Comparison of ENCODE assay signal across 8 cellular contexts in genomic region chr13:108215428-108215827, GRCh38. TPM values are rescaled to one million over a fixed set of nuclear protein-coding genes. Genes with fewer than 3 reads are reported as not detected.
DNase-seq lines count a peak whose midpoint lies in the region; ATAC-seq and TF ChIP-seq lines count a peak whose summit lies in the region.

Gene LIG4, minus strand, starts transcription at chr13:108215536. Its CDS starts 4,268 bp downstream, at chr13:108211268.

- H3K4me1 Mint-ChIP-seq in activated T-cell treated with anti-CD3 and anti-CD28 coated beads, Interleukin-2, amount 50 U/mL, for 24 hours (ENCODE audit: low read depth), result peaks cover 45% of the 10 kb centered on the region

- POLR2A ChIA-PET in PC-3 (lab: Charles Lee; ENCODE audit: unreplicated experiment), result interaction anchor here (0.6 kb wide), 1 partner anchor 55 kb away, joined by 5 read pairs; no protein-coding TSS in a partner anchor

- H3K79me2 ChIP-seq in PC-3 (ENCODE audit: low read length), result peaks cover 38% of the 10 kb centered on the region

- H3K4me1 ChIP-seq in PC-3 (ENCODE audit: insufficient read depth, low read length) (peaks cover 27% of the 10 kb centered on the region; the same call in 1 of the 2 replicates), muscle layer of colon (ENCODE audit: insufficient read depth, low read length) (peaks cover 32% of the 10 kb centered on the region)

- no peaks in the 10 kb centered on the region for H3K27me3 ChIP-seq in PC-3 (ENCODE audit: low read length)
- no peaks in the 10 kb centered on the region for H3K27me3 ChIP-seq in muscle layer of colon (ENCODE audit: control insufficient read depth in 1 of 2, insufficient read depth in 2 of 2, low read length in 2 of 2)

- peak within 1 kb of the TSS; percentile 91 for H3K4me2 ChIP-seq in PC-3 (ENCODE audit: low read length)

- peak within 1 kb of the TSS; percentile 66 for H3K9ac ChIP-seq in PC-3 (ENCODE audit: low read length)
- no peak within 1 kb of the TSS for H3K9ac ChIP-seq in muscle layer of colon (ENCODE audit: low read length)

- peaks cover 3% of the 10 kb centered on the region; the same call in 1 of the 2 replicates for H4K20me1 ChIP-seq in PC-3 (ENCODE audit: low read length)

- H3K36me3 Mint-ChIP-seq in activated T-cell treated with anti-CD3 and anti-CD28 coated beads, Interleukin-2, amount 50 U/mL, for 24 hours (ENCODE audit: low read depth), result peaks cover 54% of the 10 kb centered on the region

- BruUV-seq in PC-3 (replicated peaks; lab: Mats Ljungman, UMichigan), result no TSS peak

- CTCF ChIA-PET in PC-3 (lab: Charles Lee), result no interaction called here

- H3K36me3 ChIP-seq in PC-3 (ENCODE audit: low read depth, low read length) (no peaks in the 10 kb centered on the region), muscle layer of colon (ENCODE audit: insufficient read depth, low read length) (peaks cover 5% of the 10 kb centered on the region)

- DNase-seq in DMS153 treated with DMSO at 0.1 percent for 48 hours (lab: John Stamatoyannopoulos, UW; ENCODE audit: unreplicated experiment) (peak; percentile 90), PC-3 (peak; percentile 89)
- peak; percentile 96 for DNase-seq in Jurkat, Clone E6-1 (ENCODE audit: low read depth, low spot score)
- peak; percentile 92 for DNase-seq in activated T-cell treated with anti-CD3 and anti-CD28 coated beads, Interleukin-2, amount 50 U/mL, for 24 hours
- DNase-seq in stimulated activated CD8-positive, alpha-beta memory T cell treated with anti-CD3 and anti-CD28 coated beads, Interleukin-7, amount 100 ng/mL, for 1 hour (ENCODE audit: low read depth in 2 of 2), result peak; percentile 77 to 82

- peaks cover 5% of the 10 kb centered on the region for H3K9me3 Mint-ChIP-seq in activated T-cell treated with anti-CD3 and anti-CD28 coated beads, Interleukin-2, amount 50 U/mL, for 24 hours

- peak within 1 kb of the TSS; percentile 86 for H3K4me3 ChIP-seq in Jurkat, Clone E6-1 (ENCODE audit: low read length)
- peak within 1 kb of the TSS; percentile 72 for H3K4me3 ChIP-seq in PC-3 (ENCODE audit: low read length)
- H3K4me3 ChIP-seq in muscle layer of colon (ENCODE audit: low read depth in 1 of 2, low read length in 2 of 2), result peak within 1 kb of the TSS; percentile 43 to 63

- peak within 1 kb of the TSS; percentile 89 for H3K27ac Mint-ChIP-seq in activated T-cell treated with anti-CD3 and anti-CD28 coated beads, Interleukin-2, amount 50 U/mL, for 24 hours

- H3K4me3 Mint-ChIP-seq in activated T-cell treated with anti-CD3 and anti-CD28 coated beads, Interleukin-2, amount 50 U/mL, for 24 hours, result peak within 1 kb of the TSS; percentile 90

- no peaks in the 10 kb centered on the region for H3K27me3 Mint-ChIP-seq in activated T-cell treated with anti-CD3 and anti-CD28 coated beads, Interleukin-2, amount 50 U/mL, for 24 hours

- H3K27ac ChIP-seq in PC-3 (ENCODE audit: low read length) (no peak within 1 kb of the TSS), muscle layer of colon (ENCODE audit: low read depth, low read length) (peak within 1 kb of the TSS; percentile 75)

- H3K9me3 ChIP-seq in PC-3 (ENCODE audit: low read length) (no peaks in the 10 kb centered on the region), muscle layer of colon (ENCODE audit: low read length) (no peaks in the 10 kb centered on the region)

- TF ChIP-seq CTCF in PC-3 (conservative IDR thresholded peaks at IDR 0.05; ENCODE audit: low read depth, low read length), result no peak

- H3K9me2 ChIP-seq in PC-3 (replicated peaks; ENCODE audit: low read length), result no peaks in the 10 kb centered on the region

- peak within 1 kb of the TSS; percentile 92 for H2AFZ ChIP-seq in PC-3 (ENCODE audit: low read length)

- H3F3A ChIP-seq in PC-3 (ENCODE audit: low read length, unreplicated experiment), result no peaks in the 10 kb centered on the region

- intact Hi-C loops in PC-3 (cut with micrococcal nuclease), result loop anchor here (5.0 to 10.0 kb wide), 2 partner anchors 333 to 351 kb away; a partner anchor contains a TSS

- ATAC-seq in GM21619 (IDR thresholded peaks at IDR 0.05; ENCODE audit: unreplicated experiment), result peak; percentile 56
- peak; percentile 66 for ATAC-seq in PC-3
- ATAC-seq in esophagus mucosa, result peak; percentile 81

RNA-seq across cellular contexts. Expression of gene LIG4, which starts in this region (rescaled TPM):
- polyA plus RNA-seq in Jurkat, Clone E6-1 (2012; ENCODE audit: insufficient read depth, insufficient read length), result 34.1 TPM
- total RNA-seq in PC-3 (2014; rRNA removed), result 4.6 and 5.4 TPM in 2 replicates
- 4.6 TPM for total RNA-seq in esophagus mucosa
